11 cellular contexts compared by ENCODE assay signal in the genomic region with DNA sequence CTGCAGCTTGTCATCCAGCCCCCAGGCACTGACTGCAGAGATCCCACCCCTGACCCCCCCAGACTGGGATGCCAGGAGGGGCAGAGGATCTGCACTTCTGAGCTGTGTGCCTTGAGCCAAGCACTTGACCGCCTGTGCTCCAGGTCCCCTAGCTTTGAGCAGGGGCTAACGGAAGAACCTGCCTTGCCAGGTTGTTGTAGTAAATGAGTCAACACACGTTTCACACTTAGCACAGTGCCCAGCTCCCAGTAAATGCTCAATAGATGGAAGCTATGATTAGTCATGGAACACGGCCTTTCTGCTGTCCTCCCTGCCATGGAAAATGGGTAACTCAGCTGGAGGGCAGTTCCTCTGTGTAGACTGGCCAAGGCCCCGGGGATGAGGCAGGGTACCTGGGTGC. TPM values are rescaled to one million over a fixed set of nuclear protein-coding genes. Genes with fewer than 3 reads are reported as not detected.
DNase-seq lines count a peak whose midpoint lies in the region; ATAC-seq, FAIRE-seq and TF ChIP-seq lines count a peak whose summit lies in the region.
"Had no signal": no experiment of that assay in that cellular context is flagged by ENCODE, and none has a peak within 500 bp of the region (broad histone marks: within the 10 kb centered on the region; RNA-seq: fewer than 3 reads in every experiment).

No MANE protein-coding gene starts in this region.

- H3K9ac ChIP-seq in endothelial cell of umbilical vein (replicated peaks; ENCODE audit: extremely low read depth, insufficient read depth, low read length), result no peak overlapping the region

- BruUV-seq in Panc1 (replicated peaks; lab: Mats Ljungman, UMichigan), result no TSS peak
- no TSS peak for BruUV-seq in endothelial cell of umbilical vein (replicated peaks; lab: Mats Ljungman, UMichigan)

- peak; percentile 26 for FAIRE-seq in GM12891 (lab: Jason Lieb, UNC)
- FAIRE-seq in endothelial cell of umbilical vein (lab: Jason Lieb, UNC), result no peak
- FAIRE-seq: TTC549 had no signal

- H3K27me3 ChIP-seq in Panc1 (ENCODE audit: control insufficient read depth, insufficient read depth, low read length), result no peaks in the 10 kb centered on the region
- H3K27me3 ChIP-seq in endothelial cell of umbilical vein (ENCODE audit: control insufficient read depth in 2 of 2, insufficient read depth in 2 of 2, low read length in 2 of 2), result no peaks in the 10 kb centered on the region
- H3K27me3 ChIP-seq in psoas muscle (ENCODE audit: insufficient read depth in 3 of 3, low read length in 2 of 3), result no peaks in the 10 kb centered on the region
- H3K27me3 ChIP-seq: suprapubic skin had no signal

- TF ChIP-seq POLR2A in GM12891 (IDR thresholded peaks at IDR 0.05; ENCODE audit: low read depth, low read length) (no peak), endothelial cell of umbilical vein (IDR thresholded peaks at IDR 0.05; ENCODE audit: low read depth, low read length) (no peak)

- no peaks in the 10 kb centered on the region for H3K9me1 ChIP-seq in endothelial cell of umbilical vein (replicated peaks; ENCODE audit: control insufficient read depth, extremely low read depth, insufficient read depth, low read length)

- H3K9me3 ChIP-seq in Panc1 (ENCODE audit: control insufficient read depth, insufficient read depth, low read depth, low read length) (no peaks in the 10 kb centered on the region), endothelial cell of umbilical vein (replicated peaks; ENCODE audit: control insufficient read depth, insufficient read depth, low read length) (no peaks in the 10 kb centered on the region), psoas muscle (no peaks in the 10 kb centered on the region)
- H3K9me3 ChIP-seq: suprapubic skin had no signal

- peaks cover 77% of the 10 kb centered on the region for H3K79me2 ChIP-seq in endothelial cell of umbilical vein (ENCODE audit: control insufficient read depth, insufficient read depth, low read length)

- peak overlapping the region in 1 of 2 experiments; percentile 26; a peak in 2 of 4 replicates for H3K4me3 ChIP-seq in Panc1 (ENCODE audit: low read depth in 2 of 2, low read length in 2 of 2)
- no peak overlapping the region for H3K4me3 ChIP-seq in endothelial cell of umbilical vein (replicated peaks in 1 of 3; ENCODE audit: insufficient read depth in 1 of 3, low read depth in 1 of 3, low read length in 3 of 3)
- H3K4me3 ChIP-seq in psoas muscle, result no peak overlapping the region
- H3K4me3 ChIP-seq: suprapubic skin had no signal

- no peaks in the 10 kb centered on the region for H4K20me1 ChIP-seq in endothelial cell of umbilical vein (replicated peaks; ENCODE audit: control insufficient read depth, extremely low read depth, insufficient read depth, low read length)

- POLR2A ChIA-PET in Panc1 (lab: Charles Lee) (no interaction called here), endothelial cell of umbilical vein (lab: Charles Lee) (no interaction called here)

- no peaks in the 10 kb centered on the region for H3K36me3 ChIP-seq in Panc1 (ENCODE audit: control insufficient read depth, insufficient read depth, low read length)
- H3K36me3 ChIP-seq in endothelial cell of umbilical vein (ENCODE audit: control insufficient read depth in 2 of 2, extremely low read depth in 1 of 2, insufficient read depth in 2 of 2, low read length in 2 of 2), result no peaks in the 10 kb centered on the region
- H3K36me3 ChIP-seq in psoas muscle (ENCODE audit: insufficient read depth in 1 of 2, low read depth in 1 of 2), result no peaks in the 10 kb centered on the region

- CTCF ChIA-PET in Panc1 (lab: Charles Lee) (interaction anchor here (1.0 kb wide), 1 partner anchor 19 kb away, joined by 5 read pairs; no protein-coding TSS in a partner anchor), endothelial cell of umbilical vein (lab: Charles Lee) (interaction anchor here (0.9 to 1.2 kb wide), 4 partner anchors 16 to 24 kb away, joined by 3 to 8 read pairs (median 5); no protein-coding TSS in a partner anchor)

- H3K4me2 ChIP-seq in endothelial cell of umbilical vein (ENCODE audit: insufficient read depth, low read length), result no peak overlapping the region

- intact Hi-C loops in Panc1 (cut with micrococcal nuclease; ENCODE audit: unreplicated experiment) (no loop called here), endothelial cell of umbilical vein (cut with micrococcal nuclease) (no loop called here), psoas muscle (cut with DNase I) (no loop called here)

- H3K27ac ChIP-seq in Panc1 (ENCODE audit: low read length), result peak overlapping the region; percentile 85
- H3K27ac ChIP-seq in endothelial cell of umbilical vein (ENCODE audit: insufficient read depth, low read depth, low read length), result no peak overlapping the region
- H3K27ac ChIP-seq in psoas muscle, result no peak overlapping the region
- H3K27ac ChIP-seq: suprapubic skin had no signal

- DNase-seq in GM12891 (ENCODE audit: insufficient read length, low spot score) (no peak), Panc1 (ENCODE audit: low read depth, low spot score) (no peak), endothelial cell of umbilical vein (ENCODE audit: low read depth, low spot score) (no peak), psoas muscle (no peak), SK-N-DZ (ENCODE audit: low spot score) (no peak), putamen (ENCODE audit: low spot score) (no peak)
- no peak for DNase-seq in activated T-cell treated with anti-CD3 and anti-CD28 coated beads, Interleukin-2, amount 50 U/mL, for 48 hours
- DNase-seq: MM.1S, NCI-H446 had no signal

- 54 to 71% (median 65%) methylated on average over 5 of the region's 5 CpGs for WGBS in psoas muscle, 3 donors

- in situ Hi-C loops in Panc1 (cut with HindIII; ENCODE audit: low pct_unique_long_range_greater_than_20kb, low sequenced_read_pairs), result no loop called here

- TF ChIP-seq CTCF in Panc1 (IDR thresholded peaks at IDR 0.05) (no peak), endothelial cell of umbilical vein (IDR thresholded peaks at IDR 0.05; ENCODE audit: extremely low read depth in 1 of 2, insufficient read depth in 1 of 2, low read depth in 1 of 2, low read length in 2 of 2) (no peak), psoas muscle (IDR thresholded peaks at IDR 0.05) (no peak)

- H3K4me1 ChIP-seq in Panc1 (ENCODE audit: control insufficient read depth, insufficient read depth, low read length) (peaks cover 99% of the 10 kb centered on the region), endothelial cell of umbilical vein (ENCODE audit: control insufficient read depth, extremely low read depth, insufficient read depth, low read length) (peaks cover 16% of the 10 kb centered on the region), psoas muscle (peaks cover 1% of the 10 kb centered on the region)

- dilution Hi-C loops in endothelial cell of umbilical vein (cut with MboI; ENCODE audit: extremely low pct_ligation_motif_present, low sequenced_read_pairs), result no loop called here

- peak; percentile 43 for ATAC-seq in Panc1
- peak in 3 of 4 donors; percentile 13 to 44 (median 30) for ATAC-seq in psoas muscle

- no peak overlapping the region for H2AFZ ChIP-seq in endothelial cell of umbilical vein (ENCODE audit: low read depth, low read length)

TF ChIP-seq in GM12891, 5 proteins besides CTCF, POLR2A, EP300 and RAD21 (continues in another document):
- no peak for TF ChIP-seq PAX5 (IDR thresholded peaks at IDR 0.05; ENCODE audit: insufficient read depth, low read length, severe bottlenecking)
- TF ChIP-seq POLR2AphosphoS5 (IDR thresholded peaks at IDR 0.05; ENCODE audit: low read depth, low read length), result no peak
- TF ChIP-seq TAF1 (IDR thresholded peaks at IDR 0.05; ENCODE audit: low read depth, low read length), result no peak
- no peak for TF ChIP-seq POU2F2 (IDR thresholded peaks at IDR 0.05; ENCODE audit: low read depth, low read length)

TF ChIP-seq in endothelial cell of umbilical vein, 7 proteins besides CTCF, POLR2A, EP300 and RAD21:
- no peak for TF ChIP-seq POLR2AphosphoS5 (IDR thresholded peaks at IDR 0.05; ENCODE audit: insufficient read depth, low read depth, low read length)
- peak; percentile 20 for TF ChIP-seq FOS (IDR thresholded peaks at IDR 0.05; ENCODE audit: borderline replicate concordance, insufficient read depth, low read length)

RNA-seq across cellular contexts. Expression of a gene that starts 24.1 kb away (rescaled TPM):
- 8.1 TPM for polyA plus RNA-seq in GM12891 (2012; ENCODE audit: low read depth, missing spikeins)
- total RNA-seq in Panc1 (2021; ENCODE audit: unreplicated experiment) (59.4 TPM), endothelial cell of umbilical vein (31.1 and 35.1 TPM in 2 replicates), psoas muscle (10 to 100 TPM in 1 of 4 donors, 1 to 10 TPM in 3; 3.7 to 14.0 (median 6.8) TPM)
- 53.4 TPM for polyA plus RNA-seq in Panc1 (2012; ENCODE audit: insufficient read length)
- polyA plus RNA-seq in endothelial cell of umbilical vein (28.3 and 31.3 TPM in 2 replicates), psoas muscle (1 to 10 TPM in 2 of 3 donors, under 1 TPM in 1; 0.94 to 1.9 (median 1.2) TPM)
- polyA plus RNA-seq in endothelial cell of umbilical vein (2011; cell fraction: cytosol; rRNA removed), result 22.7 and 26.3 TPM in 2 replicates
- 26.9 and 30.2 TPM in 2 replicates for polyA plus RNA-seq in endothelial cell of umbilical vein (2011; cell fraction: nucleus; rRNA removed)
- 23.3 and 30.7 TPM in 2 replicates for polyA plus RNA-seq in endothelial cell of umbilical vein (2012)
- 18.4 and 22.0 TPM in 2 replicates for polyA minus RNA-seq in endothelial cell of umbilical vein
- 2.8 TPM for polyA minus RNA-seq in endothelial cell of umbilical vein (2011; cell fraction: cytosol; rRNA and poly(A)+ RNA removed)
- 18.1 and 20.8 TPM in 2 replicates for polyA minus RNA-seq in endothelial cell of umbilical vein (2011; cell fraction: nucleus; rRNA and poly(A)+ RNA removed)
- polyA plus RNA-seq in SK-N-DZ (2014; cell fraction: cytosol; rRNA removed), result 1.0 and 1.1 TPM in 2 replicates
- polyA plus RNA-seq in SK-N-DZ (2014; cell fraction: nucleus; rRNA removed), result 0.13 and 0.33 TPM in 2 replicates

RNA-seq across cellular contexts. Expression of a gene that starts 30.0 kb away (rescaled TPM):
- 8.5 TPM for polyA plus RNA-seq in GM12891 (2012; ENCODE audit: low read depth, missing spikeins)
- total RNA-seq in Panc1 (2021; ENCODE audit: unreplicated experiment) (21.7 TPM), endothelial cell of umbilical vein (17.4 and 18.6 TPM in 2 replicates), psoas muscle (10 to 100 TPM; 31.9 to 81.1 (median 47.0) TPM)
- 41.3 TPM for polyA plus RNA-seq in Panc1 (2012; ENCODE audit: insufficient read length)
- polyA plus RNA-seq in endothelial cell of umbilical vein (18.5 and 19.7 TPM in 2 replicates), psoas muscle (10 to 100 TPM; 19.5 to 28.6 (median 22.7) TPM)
- polyA plus RNA-seq in endothelial cell of umbilical vein (2011; cell fraction: cytosol; rRNA removed), result 14.8 and 15.4 TPM in 2 replicates
- 25.8 and 26.6 TPM in 2 replicates for polyA plus RNA-seq in endothelial cell of umbilical vein (2011; cell fraction: nucleus; rRNA removed)
- polyA plus RNA-seq in endothelial cell of umbilical vein (2012), result 8.9 and 11.3 TPM in 2 replicates
- polyA minus RNA-seq in endothelial cell of umbilical vein, result 10.3 and 20.1 TPM in 2 replicates
- 10.5 TPM for polyA minus RNA-seq in endothelial cell of umbilical vein (2011; cell fraction: cytosol; rRNA and poly(A)+ RNA removed)
- polyA minus RNA-seq in endothelial cell of umbilical vein (2011; cell fraction: nucleus; rRNA and poly(A)+ RNA removed), result 8.3 and 28.2 TPM in 2 replicates
- 17.8 and 24.8 TPM in 2 replicates for polyA plus RNA-seq in SK-N-DZ (2014; cell fraction: cytosol; rRNA removed)
- polyA plus RNA-seq in SK-N-DZ (2014; cell fraction: nucleus; rRNA removed), result 45.7 and 51.6 TPM in 2 replicates
